In genomic region chr7:132608523-132608922, GRCh38 we compare ENCODE assay signal across 30 cellular contexts. TPM values are rescaled to one million over a fixed set of nuclear protein-coding genes. Genes with fewer than 3 reads are reported as not detected.
"Had no signal": no experiment of that assay in that cellular context is flagged by ENCODE, and none has a peak within 500 bp of the region (broad histone marks: within the 10 kb centered on the region; RNA-seq: fewer than 3 reads in every experiment).

No MANE protein-coding gene starts in this region.

- H3K4me3 ChIP-seq: colonic mucosa, coronary artery, dorsolateral prefrontal cortex, esophagus muscularis mucosa, esophagus squamous epithelium, gastrocnemius medialis, gastroesophageal sphincter, heart left ventricle, heart right ventricle, hepatocyte had no signal

- H3K4me2 ChIP-seq: hepatocyte had no signal

- H2AFZ ChIP-seq: hepatocyte had no signal

- FAIRE-seq: endometrium, endothelial cell of umbilical vein, frontal cortex had no signal

- H3K9me3 ChIP-seq: colonic mucosa, esophagus muscularis mucosa, esophagus squamous epithelium, gastrocnemius medialis, gastroesophageal sphincter, heart left ventricle, heart right ventricle had no signal

- DNase-seq: colonic mucosa; cortex of kidney; dermis blood vessel endothelial cell; effector CD4-positive, alpha-beta T cell; effector CD8-positive, alpha-beta T cell; effector memory CD4-positive, alpha-beta T cell; effector memory CD8-positive, alpha-beta T cell; endodermal cell; erythroblast; esophagus squamous epithelium; foreskin fibroblast; foreskin keratinocyte; foreskin melanocyte; gastrocnemius medialis; glutamatergic neuron; head of caudate nucleus; heart left ventricle; heart right ventricle had no signal

- H3K79me2 ChIP-seq: hepatocyte had no signal

- H3K27ac ChIP-seq: colonic mucosa, coronary artery, epithelial cell of prostate, esophagus muscularis mucosa, esophagus squamous epithelium, foreskin keratinocyte, gastrocnemius medialis, gastroesophageal sphincter, heart left ventricle, heart right ventricle, hepatocyte had no signal

- ATAC-seq: effector memory CD8-positive, alpha-beta T cell; esophagus mucosa; foreskin keratinocyte; gastrocnemius medialis; gastroesophageal sphincter; heart left ventricle; heart right ventricle had no signal

- H3K27me3 ChIP-seq: colonic mucosa, dorsolateral prefrontal cortex, esophagus muscularis mucosa, heart right ventricle had no signal

- H3K36me3 ChIP-seq: colonic mucosa, esophagus muscularis mucosa, esophagus squamous epithelium, gastrocnemius medialis, gastroesophageal sphincter, heart left ventricle, heart right ventricle had no signal

- H3K4me1 ChIP-seq: colonic mucosa, esophagus squamous epithelium, foreskin keratinocyte, gastrocnemius medialis, gastroesophageal sphincter had no signal

RNA-seq across cellular contexts. Expression of gene PLXNA4, which starts 32.3 kb away (rescaled TPM):
- total RNA-seq: epithelial cell of proximal tubule, fibroblast of villous mesenchyme, foreskin keratinocyte had no signal
- polyA plus RNA-seq: foreskin keratinocyte had no signal
